In the genomic region with DNA sequence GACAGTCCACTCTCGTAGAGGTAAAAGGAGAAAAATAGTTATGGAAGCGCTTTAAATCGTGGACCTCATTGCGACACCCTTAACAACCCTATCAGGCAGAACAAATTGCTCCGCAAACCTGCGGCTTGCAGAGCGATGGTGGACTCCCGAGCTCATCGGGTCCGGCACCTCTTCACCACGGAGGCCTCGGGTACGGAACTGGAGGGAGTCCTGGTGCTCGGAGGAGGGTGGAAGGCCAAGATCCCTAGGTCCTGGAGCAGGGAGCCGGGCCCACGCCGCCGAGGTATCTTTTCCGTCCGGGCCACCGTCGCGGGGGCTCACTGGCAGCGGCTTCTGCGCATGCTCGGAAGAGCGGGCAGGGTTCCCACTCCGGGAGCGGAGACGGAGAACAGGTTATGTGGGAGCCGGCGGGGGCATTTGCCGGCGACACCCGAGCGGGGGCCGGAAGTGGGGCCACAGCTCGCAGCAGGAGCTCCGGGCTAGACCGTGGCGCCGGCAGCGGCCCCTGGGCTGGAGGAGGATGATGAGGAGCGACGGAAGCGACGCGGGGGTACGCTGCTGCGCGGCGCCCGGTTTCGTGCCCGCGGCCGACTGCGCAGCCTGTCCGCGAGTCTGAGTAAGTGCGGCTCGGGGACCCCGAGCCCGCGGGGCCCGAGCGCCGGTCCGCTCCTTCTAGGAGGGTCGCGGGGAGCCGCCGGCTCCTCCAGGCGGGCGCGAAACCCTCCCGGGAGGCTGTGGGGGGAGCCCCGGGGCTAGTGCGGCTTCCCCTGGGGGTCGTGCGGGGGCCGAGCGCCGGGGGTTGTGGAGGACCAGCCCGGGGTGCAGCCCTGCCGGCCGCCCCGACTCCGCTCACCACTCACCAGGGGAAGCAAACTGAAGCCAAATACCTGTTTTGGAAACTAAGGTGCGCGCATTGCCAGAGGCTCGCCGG, we compare ENCODE assay signal across 8 cellular contexts. TPM values are rescaled to one million over a fixed set of nuclear protein-coding genes. Genes with fewer than 3 reads are reported as not detected.
DNase-seq lines count a peak whose midpoint lies in the region; ATAC-seq and TF ChIP-seq lines count a peak whose summit lies in the region.

TSS of gene ABHD13 (plus strand) at position 349 of the 931 bp plus-strand sequence. CDS start 10,827 bp downstream, outside the sequence.

- H3K9me3 ChIP-seq in prostate gland, result no peaks in the 10 kb centered on the region

- under 1% methylated on average over 78 of the region's 93 CpGs for WGBS in prostate gland

- peak within 1 kb of the TSS; percentile 76 to 83 for H3K27ac ChIP-seq in prostate gland

- DNase-seq in GM13977 (ENCODE audit: low spot score), result peak; percentile 95
- DNase-seq in NCI-H1436 treated with DMSO at 0.1 percent for 48 hours (lab: John Stamatoyannopoulos, UW), result peak; percentile 28
- DNase-seq in T-helper 1 cell, result peak; percentile 81 to 93 (median 84)
- DNase-seq in amygdala (lab: John Stamatoyannopoulos, UW), result peak; percentile 36 to 95 (median 85)
- DNase-seq in left ventricle myocardium superior, result peak; percentile 95
- peak; percentile 80 for DNase-seq in prostate gland (ENCODE audit: low spot score)
- peak; percentile 93 for DNase-seq in ureter (ENCODE audit: low spot score)

- intact Hi-C loops in left ventricle myocardium superior (cut with micrococcal nuclease) (no loop called here), prostate gland (cut with DNase I) (no loop called here)

- peaks cover 15% of the 10 kb centered on the region for H3K4me1 ChIP-seq in prostate gland (replicated peaks)

- TF ChIP-seq POLR2A in prostate gland (IDR thresholded peaks at IDR 0.05), result peak; percentile 50

- in situ Hi-C loops in GM13977 (cut with MboI; ENCODE audit: low pct_unique_long_range_greater_than_20kb, low sequenced_read_pairs, unreplicated experiment), result no loop called here

- ATAC-seq in HG02852 (IDR thresholded peaks at IDR 0.05; ENCODE audit: unreplicated experiment) (peak; percentile 74), left ventricle myocardium superior (peak; percentile 89)

- no peaks in the 10 kb centered on the region for H3K36me3 ChIP-seq in prostate gland

- TF ChIP-seq CTCF in GM13977 (IDR thresholded peaks at IDR 0.05; ENCODE audit: extremely low read depth, insufficient read depth, missing control alignments) (no peak), prostate gland (IDR thresholded peaks at IDR 0.05) (peak in 1 of 4 experiments; percentile 21)

- no peaks in the 10 kb centered on the region for H3K27me3 ChIP-seq in prostate gland (replicated peaks; ENCODE audit: insufficient read depth)

- peak within 1 kb of the TSS; percentile 82 to 99 for H3K4me3 ChIP-seq in prostate gland

RNA-seq across cellular contexts. Expression of gene ABHD13, which starts in this region (rescaled TPM):
- total RNA-seq in left ventricle myocardium superior (5.4 TPM), prostate gland (1 to 10 TPM; 4.8 to 9.7 TPM), ureter (11.6 TPM)

Comparison
In these comparisons a context has a peak if more than half of its experiments do, and no peak if none do; other contexts are left out.
1. Peak in every context shown above with its lines: DNase-seq, ATAC-seq, H3K4me3 ChIP-seq and H3K27ac ChIP-seq.
2. DNase-seq: peak in every context shown above with its lines; median percentile 95 in GM13977; 95 in left ventricle myocardium superior; 93 in ureter; 85 in amygdala; 84 in T-helper 1 cell; 80 in prostate gland; 28 in NCI-H1436 treated with DMSO at 0.1 percent for 48 hours.